8 cellular contexts compared by ENCODE assay signal in the genomic region with DNA sequence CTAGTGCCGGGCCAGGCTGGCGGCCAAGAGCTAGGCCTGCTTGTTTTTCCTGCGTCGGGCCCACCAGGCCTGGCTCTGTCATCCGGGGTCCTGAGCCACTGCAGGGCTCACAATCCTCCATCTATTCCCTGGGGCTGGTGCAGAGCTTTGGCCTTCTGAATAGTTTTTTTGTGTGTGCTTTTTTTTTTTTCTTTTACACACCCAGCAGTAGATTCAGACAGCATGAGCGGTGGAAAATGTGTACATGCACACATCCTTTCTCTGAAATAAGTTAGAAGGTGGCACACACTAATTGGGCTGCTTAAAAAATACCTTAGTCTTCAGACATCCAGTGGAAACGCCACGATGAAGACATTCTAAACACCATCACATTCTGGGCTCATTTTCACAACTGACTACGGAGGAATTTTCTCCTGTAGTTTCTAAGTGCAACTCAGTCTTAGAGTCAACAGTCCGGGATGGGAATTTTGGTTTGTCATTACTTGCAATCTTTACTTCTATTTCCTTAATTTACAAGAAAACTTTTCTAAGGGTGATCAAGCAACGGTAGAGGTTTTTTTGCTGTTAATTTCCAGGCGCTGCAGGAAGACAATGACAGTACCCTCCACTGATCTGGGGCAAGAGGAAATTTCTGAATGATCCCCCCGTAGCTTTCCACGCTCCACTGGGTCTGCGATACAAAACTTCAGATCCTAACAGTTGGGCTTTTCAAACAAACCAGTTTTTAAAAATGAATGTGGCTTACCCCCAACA. TPM values are rescaled to one million over a fixed set of nuclear protein-coding genes. Genes with fewer than 3 reads are reported as not detected.
A peak's percentile ranks its signal among the peaks of the same experiment; 100 is the strongest.
DNase-seq lines count a peak whose midpoint lies in the region; ATAC-seq and TF ChIP-seq lines count a peak whose summit lies in the region.

No MANE protein-coding gene starts in this region.

- ATAC-seq in right lobe of liver = no peak

- in situ Hi-C loops in ACHN (cut with HindIII; ENCODE audit: low pct_ligation_motif_present, low pct_unique_long_range_greater_than_20kb, low sequenced_read_pairs) (no loop called here), astrocyte of the cerebellum (cut with HindIII; ENCODE audit: low sequenced_read_pairs) (loop anchor here (5.0 to 10.0 kb wide), 4 partner anchors 33 to 388 kb away; no protein-coding TSS in a partner anchor)

- H3K9me3 ChIP-seq in right lobe of liver (no peaks in the 10 kb centered on the region), tibial artery (no peaks in the 10 kb centered on the region)

- intact Hi-C loops in right lobe of liver (cut with DNase I) = loop anchor here (10.0 kb wide), 3 partner anchors 56 to 246 kb away; no protein-coding TSS in a partner anchor
- intact Hi-C loops in tibial artery (cut with DNase I; ENCODE audit: low total_unique reads) = loop anchor here (10.0 kb wide), 1 partner anchor 146 kb away; no protein-coding TSS in a partner anchor

- TF ChIP-seq CTCF in astrocyte of the cerebellum (IDR thresholded peaks at IDR 0.05; ENCODE audit: low read depth, low read length, missing control alignments) = no peak
- TF ChIP-seq CTCF in right lobe of liver (IDR thresholded peaks at IDR 0.05) = no peak
- no peak for TF ChIP-seq CTCF in tibial artery (IDR thresholded peaks at IDR 0.05)

- peak; percentile 31 for TF ChIP-seq POLR2A in right lobe of liver (IDR thresholded peaks at IDR 0.05)

- no peaks in the 10 kb centered on the region for H3K27me3 ChIP-seq in right lobe of liver
- H3K27me3 ChIP-seq in tibial artery = no peaks in the 10 kb centered on the region

- peak overlapping the region; percentile 92 for H3K4me3 ChIP-seq in astrocyte of the cerebellum (ENCODE audit: low read depth, low read length)
- peak overlapping the region; percentile 43 to 84 (median 81) for H3K4me3 ChIP-seq in right lobe of liver
- H3K4me3 ChIP-seq in tibial artery = peak overlapping the region; percentile 87 to 89

- H3K36me3 ChIP-seq in right lobe of liver (peaks cover 0 to 32% (median 5%) of the 10 kb centered on the region in 4 donors), tibial artery (peaks cover 28 to 34% (median 28%) of the 10 kb centered on the region in 3 donors)

- peaks cover 0 to 39% (median 17%) of the 10 kb centered on the region in 4 donors for H3K4me1 ChIP-seq in right lobe of liver
- H3K4me1 ChIP-seq in tibial artery = peaks cover 0 to 82% (median 50%) of the 10 kb centered on the region in 4 donors

- peak overlapping the region; percentile 97 to 98 (median 98) for H3K27ac ChIP-seq in right lobe of liver
- H3K27ac ChIP-seq in tibial artery = peak overlapping the region; percentile 96 to 99

- whole genome bisulfite sequencing in right lobe of liver (ENCODE audit: insufficient coverage, low coverage, low lambda C conversion rate, missing lambda C conversion rate) = 7% methylated on average over 15 of the region's 15 CpGs

- DNase-seq in ACHN (peak; percentile 16), HT-29 (ENCODE audit: low spot score) (peak; percentile 49), astrocyte of the cerebellum (ENCODE audit: low read depth) (no peak), right lobe of liver (no peak), tibial artery (no peak), inferior parietal cortex (ENCODE audit: extremely low spot score) (no peak), NCI-H2171 treated with DMSO at 0.1 percent for 48 hours (lab: John Stamatoyannopoulos, UW) (no peak)
- DNase-seq in stimulated activated naive CD4-positive, alpha-beta T cell treated with Interleukin-2 at 50 U/mL for 16 hours (lab: John Stamatoyannopoulos, UW) = no peak

RNA-seq across cellular contexts. Expression of gene ZFP36L2, which starts 6.0 kb away (rescaled TPM):
- total RNA-seq in HT-29 (2014; rRNA removed; shearing (Covaris generic)) = 19.4 and 20.5 TPM in 2 replicates
- total RNA-seq in right lobe of liver = 10 to 100 TPM; 20.8 to 50.0 (median 33.6) TPM

Comparison
In these comparisons a context has a peak if more than half of its experiments do, and no peak if none do; other contexts are left out.
1. DNase-seq: peak in ACHN (single experiment) and HT-29 (single experiment); none in astrocyte of the cerebellum (single experiment), right lobe of liver (0 of 3), tibial artery (0 of 2), inferior parietal cortex (single experiment), NCI-H2171 treated with DMSO at 0.1 percent for 48 hours (single experiment) and stimulated activated naive CD4-positive, alpha-beta T cell treated with Interleukin-2 at 50 U/mL for 16 hours (single experiment).
2. Peak in every context shown above with its lines, with median percentiles within 50 percentile points of each other: H3K4me3 ChIP-seq.